12 cellular contexts compared by ENCODE assay signal in the genomic region with DNA sequence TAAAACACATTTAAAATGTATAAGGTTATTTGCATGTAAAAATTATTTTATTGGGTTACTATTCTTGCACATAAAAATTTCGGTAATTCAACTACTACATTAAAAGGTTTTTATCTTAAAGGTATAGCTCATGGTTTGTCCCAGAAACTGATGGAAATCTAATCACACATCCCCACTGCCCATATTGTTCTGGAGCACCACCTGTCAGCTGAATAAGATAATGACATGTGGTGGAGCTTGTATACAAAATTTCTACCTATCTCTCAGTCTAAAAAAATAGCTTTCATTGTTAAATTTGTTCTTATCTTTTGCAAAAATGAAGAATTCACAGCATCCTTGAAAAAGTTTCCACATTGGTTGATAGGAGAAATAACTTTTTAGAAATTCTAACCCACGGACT. TPM values are rescaled to one million over a fixed set of nuclear protein-coding genes. Genes with fewer than 3 reads are reported as not detected.
A peak's percentile ranks its signal among the peaks of the same experiment; 100 is the strongest.
DNase-seq lines count a peak whose midpoint lies in the region; ATAC-seq, FAIRE-seq and TF ChIP-seq lines count a peak whose summit lies in the region.
"Had no signal": no experiment of that assay in that cellular context is flagged by ENCODE, and none has a peak within 500 bp of the region (broad histone marks: within the 10 kb centered on the region; RNA-seq: fewer than 3 reads in every experiment).

No MANE protein-coding gene starts in this region.

- CTCF ChIA-PET in HEK293T (lab: Yijun Ruan, JAX), result interaction anchor here (0.7 kb wide), 1 partner anchor 367 kb away, joined by 3 read pairs; no protein-coding TSS in a partner anchor

- no peak for TF ChIP-seq POLR2A in gastroesophageal sphincter (IDR thresholded peaks at IDR 0.05)

- H3K4me1 Mint-ChIP-seq in stimulated activated effector memory CD8-positive, alpha-beta T cell treated with anti-CD3 and anti-CD28 coated beads, Interleukin-12 subunit alpha, Interleukin-12 subunit beta, amount 100 ng/mL, for 72 hours, result no peaks in the 10 kb centered on the region
- H3K4me1 Mint-ChIP-seq: activated naive CD8-positive, alpha-beta T cell treated with anti-CD3 and anti-CD28 coated beads, Interleukin-2, amount 10 ng/mL, durations not matched to agents 7 days and 5 days had no signal

- no peaks in the 10 kb centered on the region for H3K4me1 ChIP-seq in gastroesophageal sphincter

- no peaks in the 10 kb centered on the region for H3K9me3 ChIP-seq in gastroesophageal sphincter
- H3K9me3 ChIP-seq: right atrium auricular region had no signal

- H3K27ac ChIP-seq in gastroesophageal sphincter, result no peak overlapping the region
- H3K27ac ChIP-seq: right atrium auricular region had no signal

- FAIRE-seq in D721Med (lab: Jason Lieb, UNC), result no peak

- 33 to 59% methylated on average over 2 of the region's 2 CpGs for WGBS in gastroesophageal sphincter (ENCODE audit: low coverage in 1 of 2), 2 donors

- no peak overlapping the region for H3K27ac Mint-ChIP-seq in stimulated activated effector memory CD8-positive, alpha-beta T cell treated with anti-CD3 and anti-CD28 coated beads, Interleukin-12 subunit alpha, Interleukin-12 subunit beta, amount 100 ng/mL, for 72 hours
- H3K27ac Mint-ChIP-seq: activated naive CD8-positive, alpha-beta T cell treated with anti-CD3 and anti-CD28 coated beads, Interleukin-2, amount 10 ng/mL, durations not matched to agents 7 days and 5 days; stimulated activated naive CD8-positive, alpha-beta T cell treated with anti-CD3 and anti-CD28 coated beads, Interleukin-15, Interleukin-2, amounts not matched to agents 100 ng/mL and 50 ng/mL, for 24 hours had no signal

- H3K36me3 Mint-ChIP-seq in stimulated activated effector memory CD8-positive, alpha-beta T cell treated with anti-CD3 and anti-CD28 coated beads, Interleukin-12 subunit alpha, Interleukin-12 subunit beta, amount 100 ng/mL, for 72 hours, result no peaks in the 10 kb centered on the region
- H3K36me3 Mint-ChIP-seq: activated naive CD8-positive, alpha-beta T cell treated with anti-CD3 and anti-CD28 coated beads, Interleukin-2, amount 10 ng/mL, durations not matched to agents 7 days and 5 days had no signal

- TF ChIP-seq CTCF in D721Med (IDR thresholded peaks at IDR 0.05; ENCODE audit: insufficient read depth, missing control alignments), result peak; percentile 56
- no peak for TF ChIP-seq CTCF in gastroesophageal sphincter (IDR thresholded peaks at IDR 0.05)

- H3K4me3 ChIP-seq in gastroesophageal sphincter, result no peak overlapping the region
- H3K4me3 ChIP-seq: right atrium auricular region had no signal

- no peak for TF ChIP-seq EP300 in gastroesophageal sphincter (IDR thresholded peaks at IDR 0.05)

- ATAC-seq in gastroesophageal sphincter, result no peak
- no peak for ATAC-seq in GM19463 (IDR thresholded peaks at IDR 0.05; ENCODE audit: unreplicated experiment)
- ATAC-seq in stimulated activated effector memory CD8-positive, alpha-beta T cell treated with anti-CD3 and anti-CD28 coated beads, Interleukin-12 subunit alpha, Interleukin-12 subunit beta, amount 100 ng/mL, for 72 hours, result no peak

- POLR2A ChIA-PET in HEK293T (lab: Yijun Ruan, JAX), result no interaction called here

- no peak overlapping the region for H3K4me3 Mint-ChIP-seq in stimulated activated effector memory CD8-positive, alpha-beta T cell treated with anti-CD3 and anti-CD28 coated beads, Interleukin-12 subunit alpha, Interleukin-12 subunit beta, amount 100 ng/mL, for 72 hours
- H3K4me3 Mint-ChIP-seq: activated naive CD8-positive, alpha-beta T cell treated with anti-CD3 and anti-CD28 coated beads, Interleukin-2, amount 10 ng/mL, durations not matched to agents 7 days and 5 days; stimulated activated naive CD8-positive, alpha-beta T cell treated with anti-CD3 and anti-CD28 coated beads, Interleukin-15, Interleukin-2, amounts not matched to agents 100 ng/mL and 50 ng/mL, for 24 hours had no signal

- no peak for DNase-seq in D721Med (ENCODE audit: insufficient read length, low spot score)
- DNase-seq in HEK293T (ENCODE audit: extremely low spot score), result peak; percentile 4
- DNase-seq in SW480 (ENCODE audit: low spot score), result peak; percentile 40
- peak; percentile 51 for DNase-seq in medulla oblongata (ENCODE audit: extremely low spot score)
- no peak for DNase-seq in stimulated activated effector memory CD8-positive, alpha-beta T cell treated with anti-CD3 and anti-CD28 coated beads, Interleukin-12 subunit alpha, Interleukin-12 subunit beta, amount 100 ng/mL, for 72 hours (ENCODE audit: low spot score in 2 of 2)
- DNase-seq in putamen (ENCODE audit: low spot score), result no peak
- DNase-seq: activated CD4-positive, CD25-positive, alpha-beta regulatory T cell; activated naive CD8-positive, alpha-beta T cell treated with anti-CD3 and anti-CD28 coated beads, Interleukin-2, amount 10 ng/mL, durations not matched to agents 7 days and 5 days had no signal

- no peaks in the 10 kb centered on the region for H3K9me3 Mint-ChIP-seq in stimulated activated effector memory CD8-positive, alpha-beta T cell treated with anti-CD3 and anti-CD28 coated beads, Interleukin-12 subunit alpha, Interleukin-12 subunit beta, amount 100 ng/mL, for 72 hours
- H3K9me3 Mint-ChIP-seq: activated naive CD8-positive, alpha-beta T cell treated with anti-CD3 and anti-CD28 coated beads, Interleukin-2, amount 10 ng/mL, durations not matched to agents 7 days and 5 days; stimulated activated naive CD8-positive, alpha-beta T cell treated with anti-CD3 and anti-CD28 coated beads, Interleukin-15, Interleukin-2, amounts not matched to agents 100 ng/mL and 50 ng/mL, for 24 hours had no signal

- no peaks in the 10 kb centered on the region for H3K36me3 ChIP-seq in gastroesophageal sphincter
- H3K36me3 ChIP-seq: right atrium auricular region had no signal

- H3K27me3 ChIP-seq in gastroesophageal sphincter, result no peaks in the 10 kb centered on the region
- H3K27me3 ChIP-seq: right atrium auricular region had no signal

TF ChIP-seq in HEK293T, 16 proteins besides CTCF, POLR2A, EP300 and RAD21:
- no peak for TF ChIP-seq NFRKB (IDR thresholded peaks at IDR 0.05)
- no peak for TF ChIP-seq FOXK2 (IDR thresholded peaks at IDR 0.05)
- TF ChIP-seq BHLHE40 (IDR thresholded peaks at IDR 0.05; ENCODE audit: borderline replicate concordance), result no peak
- TF ChIP-seq ZNF384 (IDR thresholded peaks at IDR 0.05), result no peak
- TF ChIP-seq CTBP1 (IDR thresholded peaks at IDR 0.05; ENCODE audit: borderline replicate concordance), result no peak
- TF ChIP-seq, protein P1, sequence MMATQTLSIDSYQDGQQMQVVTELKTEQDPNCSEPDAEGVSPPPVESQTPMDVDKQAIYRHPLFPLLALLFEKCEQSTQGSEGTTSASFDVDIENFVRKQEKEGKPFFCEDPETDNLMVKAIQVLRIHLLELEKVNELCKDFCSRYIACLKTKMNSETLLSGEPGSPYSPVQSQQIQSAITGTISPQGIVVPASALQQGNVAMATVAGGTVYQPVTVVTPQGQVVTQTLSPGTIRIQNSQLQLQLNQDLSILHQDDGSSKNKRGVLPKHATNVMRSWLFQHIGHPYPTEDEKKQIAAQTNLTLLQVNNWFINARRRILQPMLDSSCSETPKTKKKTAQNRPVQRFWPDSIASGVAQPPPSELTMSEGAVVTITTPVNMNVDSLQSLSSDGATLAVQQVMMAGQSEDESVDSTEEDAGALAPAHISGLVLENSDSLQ (IDR thresholded peaks at IDR 0.05), result no peak
- no peak for TF ChIP-seq HDGF (IDR thresholded peaks at IDR 0.05; ENCODE audit: borderline replicate concordance)
- TF ChIP-seq TARDBP (IDR thresholded peaks at IDR 0.05), result no peak

RNA-seq across cellular contexts. Expression of gene ERBB4, which starts 18.3 kb away (rescaled TPM):
- total RNA-seq in gastroesophageal sphincter, result under 1 TPM; 0.16 to 0.92 (median 0.50) TPM
- total RNA-seq: activated naive CD8-positive, alpha-beta T cell treated with anti-CD3 and anti-CD28 coated beads, Interleukin-2, amount 10 ng/mL, durations not matched to agents 7 days and 5 days had no signal

Comparison
In these comparisons a context has a peak if more than half of its experiments do, and no peak if none do; other contexts are left out.
1. DNase-seq: peak in HEK293T (single experiment), SW480 (single experiment) and medulla oblongata (single experiment); none in D721Med (single experiment), stimulated activated effector memory CD8-positive, alpha-beta T cell treated with anti-CD3 and anti-CD28 coated beads, Interleukin-12 subunit alpha, Interleukin-12 subunit beta, amount 100 ng/mL, for 72 hours (0 of 2) and putamen (single experiment).